ENCODE assay signal across 1 cellular context in genomic region chr4:56475917-56476316, GRCh38.
TF ChIP-seq lines count a peak whose summit lies in the region.

No MANE protein-coding gene starts in this region.

TF ChIP-seq in GM12878, 131 proteins besides CTCF, POLR2A, EP300 and RAD21:
- TF ChIP-seq FOXM1 (IDR thresholded peaks at IDR 0.05; ENCODE audit: low read depth, low read length) (no peak), ZBTB4 (CRISPR knock-in tag; IDR thresholded peaks at IDR 0.05) (no peak), POU2F2 (IDR thresholded peaks at IDR 0.05; ENCODE audit: borderline replicate concordance, low read depth, low read length) (peak; percentile 75; the same call in 2 of the 3 replicates)
TF ChIP-seq in GM12878: peak in this region for 1.
